ENCODE assay signal across 1 cellular context in the genomic region with DNA sequence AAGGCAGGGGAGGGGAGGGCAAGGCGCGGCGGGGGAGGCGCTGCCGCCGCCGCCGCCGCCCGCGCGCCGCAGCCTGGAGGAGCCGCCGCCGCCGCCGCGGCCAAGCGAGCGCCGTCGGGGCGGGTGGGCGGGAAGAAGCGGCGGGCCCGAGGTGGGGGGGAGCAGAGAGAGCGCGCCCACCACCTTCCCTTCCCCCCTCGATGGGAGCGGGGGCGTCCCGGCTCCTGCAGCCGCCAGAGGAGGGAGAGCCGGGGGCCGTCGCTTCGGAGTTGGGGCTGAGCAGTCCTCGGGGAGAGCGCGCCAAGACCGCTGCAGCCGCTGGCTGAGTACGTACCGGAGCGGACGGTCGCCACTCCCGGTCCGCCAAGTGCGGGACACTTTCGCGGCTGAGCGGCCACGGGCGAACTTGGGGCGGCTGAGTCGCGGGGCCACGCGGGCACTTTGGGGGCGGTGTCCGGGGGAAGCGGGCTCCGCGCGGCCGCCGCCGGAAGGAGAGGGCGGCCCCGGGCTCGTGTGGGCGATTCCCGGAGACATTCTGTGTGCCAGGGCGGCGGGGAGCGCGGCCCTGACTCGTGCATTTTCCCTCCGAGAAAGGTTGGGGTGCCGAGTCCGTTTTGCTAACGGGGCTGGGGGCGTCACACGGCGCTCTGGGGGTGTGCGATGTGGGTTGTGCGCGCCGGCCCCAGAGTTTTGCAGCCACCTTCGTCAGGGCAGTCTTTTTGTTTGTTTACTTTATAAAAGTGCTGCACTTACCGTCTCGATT.
TF ChIP-seq lines count a peak whose summit lies in the region.

A gene with protein sequence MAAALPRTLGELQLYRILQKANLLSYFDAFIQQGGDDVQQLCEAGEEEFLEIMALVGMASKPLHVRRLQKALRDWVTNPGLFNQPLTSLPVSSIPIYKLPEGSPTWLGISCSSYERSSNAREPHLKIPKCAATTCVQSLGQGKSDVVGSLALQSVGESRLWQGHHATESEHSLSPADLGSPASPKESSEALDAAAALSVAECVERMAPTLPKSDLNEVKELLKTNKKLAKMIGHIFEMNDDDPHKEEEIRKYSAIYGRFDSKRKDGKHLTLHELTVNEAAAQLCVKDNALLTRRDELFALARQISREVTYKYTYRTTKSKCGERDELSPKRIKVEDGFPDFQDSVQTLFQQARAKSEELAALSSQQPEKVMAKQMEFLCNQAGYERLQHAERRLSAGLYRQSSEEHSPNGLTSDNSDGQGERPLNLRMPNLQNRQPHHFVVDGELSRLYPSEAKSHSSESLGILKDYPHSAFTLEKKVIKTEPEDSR (plus strand): TSS at position 49 of the 763 bp plus-strand sequence. CDS start 10,094 bp downstream, outside the sequence.

TF ChIP-seq in HepG2, 621 proteins besides CTCF, POLR2A, EP300 and RAD21 (continued from another document and continues in another):
- TF ChIP-seq, protein P1, sequence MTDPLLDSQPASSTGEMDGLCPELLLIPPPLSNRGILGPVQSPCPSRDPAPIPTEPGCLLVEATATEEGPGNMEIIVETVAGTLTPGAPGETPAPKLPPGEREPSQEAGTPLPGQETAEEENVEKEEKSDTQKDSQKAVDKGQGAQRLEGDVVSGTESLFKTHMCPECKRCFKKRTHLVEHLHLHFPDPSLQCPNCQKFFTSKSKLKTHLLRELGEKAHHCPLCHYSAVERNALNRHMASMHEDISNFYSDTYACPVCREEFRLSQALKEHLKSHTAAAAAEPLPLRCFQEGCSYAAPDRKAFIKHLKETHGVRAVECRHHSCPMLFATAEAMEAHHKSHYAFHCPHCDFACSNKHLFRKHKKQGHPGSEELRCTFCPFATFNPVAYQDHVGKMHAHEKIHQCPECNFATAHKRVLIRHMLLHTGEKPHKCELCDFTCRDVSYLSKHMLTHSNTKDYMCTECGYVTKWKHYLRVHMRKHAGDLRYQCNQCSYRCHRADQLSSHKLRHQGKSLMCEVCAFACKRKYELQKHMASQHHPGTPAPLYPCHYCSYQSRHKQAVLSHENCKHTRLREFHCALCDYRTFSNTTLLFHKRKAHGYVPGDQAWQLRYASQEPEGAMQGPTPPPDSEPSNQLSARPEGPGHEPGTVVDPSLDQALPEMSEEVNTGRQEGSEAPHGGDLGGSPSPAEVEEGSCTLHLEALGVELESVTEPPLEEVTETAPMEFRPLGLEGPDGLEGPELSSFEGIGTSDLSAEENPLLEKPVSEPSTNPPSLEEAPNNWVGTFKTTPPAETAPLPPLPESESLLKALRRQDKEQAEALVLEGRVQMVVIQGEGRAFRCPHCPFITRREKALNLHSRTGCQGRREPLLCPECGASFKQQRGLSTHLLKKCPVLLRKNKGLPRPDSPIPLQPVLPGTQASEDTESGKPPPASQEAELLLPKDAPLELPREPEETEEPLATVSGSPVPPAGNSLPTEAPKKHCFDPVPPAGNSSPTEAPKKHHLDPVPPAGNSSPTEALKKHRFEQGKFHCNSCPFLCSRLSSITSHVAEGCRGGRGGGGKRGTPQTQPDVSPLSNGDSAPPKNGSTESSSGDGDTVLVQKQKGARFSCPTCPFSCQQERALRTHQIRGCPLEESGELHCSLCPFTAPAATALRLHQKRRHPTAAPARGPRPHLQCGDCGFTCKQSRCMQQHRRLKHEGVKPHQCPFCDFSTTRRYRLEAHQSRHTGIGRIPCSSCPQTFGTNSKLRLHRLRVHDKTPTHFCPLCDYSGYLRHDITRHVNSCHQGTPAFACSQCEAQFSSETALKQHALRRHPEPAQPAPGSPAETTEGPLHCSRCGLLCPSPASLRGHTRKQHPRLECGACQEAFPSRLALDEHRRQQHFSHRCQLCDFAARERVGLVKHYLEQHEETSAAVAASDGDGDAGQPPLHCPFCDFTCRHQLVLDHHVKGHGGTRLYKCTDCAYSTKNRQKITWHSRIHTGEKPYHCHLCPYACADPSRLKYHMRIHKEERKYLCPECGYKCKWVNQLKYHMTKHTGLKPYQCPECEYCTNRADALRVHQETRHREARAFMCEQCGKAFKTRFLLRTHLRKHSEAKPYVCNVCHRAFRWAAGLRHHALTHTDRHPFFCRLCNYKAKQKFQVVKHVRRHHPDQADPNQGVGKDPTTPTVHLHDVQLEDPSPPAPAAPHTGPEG (CRISPR knock-in tag; IDR thresholded peaks at IDR 0.05) = peak; percentile 90
- TF ChIP-seq, protein P2, sequence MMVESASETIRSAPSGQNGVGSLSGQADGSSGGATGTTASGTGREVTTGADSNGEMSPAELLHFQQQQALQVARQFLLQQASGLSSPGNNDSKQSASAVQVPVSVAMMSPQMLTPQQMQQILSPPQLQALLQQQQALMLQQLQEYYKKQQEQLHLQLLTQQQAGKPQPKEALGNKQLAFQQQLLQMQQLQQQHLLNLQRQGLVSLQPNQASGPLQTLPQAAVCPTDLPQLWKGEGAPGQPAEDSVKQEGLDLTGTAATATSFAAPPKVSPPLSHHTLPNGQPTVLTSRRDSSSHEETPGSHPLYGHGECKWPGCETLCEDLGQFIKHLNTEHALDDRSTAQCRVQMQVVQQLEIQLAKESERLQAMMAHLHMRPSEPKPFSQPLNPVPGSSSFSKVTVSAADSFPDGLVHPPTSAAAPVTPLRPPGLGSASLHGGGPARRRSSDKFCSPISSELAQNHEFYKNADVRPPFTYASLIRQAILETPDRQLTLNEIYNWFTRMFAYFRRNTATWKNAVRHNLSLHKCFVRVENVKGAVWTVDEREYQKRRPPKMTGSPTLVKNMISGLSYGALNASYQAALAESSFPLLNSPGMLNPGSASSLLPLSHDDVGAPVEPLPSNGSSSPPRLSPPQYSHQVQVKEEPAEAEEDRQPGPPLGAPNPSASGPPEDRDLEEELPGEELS (CRISPR knock-in tag; IDR thresholded peaks at IDR 0.05) = peak; percentile 28; the same call in 1 of the 2 replicates
- TF ChIP-seq, protein P3, sequence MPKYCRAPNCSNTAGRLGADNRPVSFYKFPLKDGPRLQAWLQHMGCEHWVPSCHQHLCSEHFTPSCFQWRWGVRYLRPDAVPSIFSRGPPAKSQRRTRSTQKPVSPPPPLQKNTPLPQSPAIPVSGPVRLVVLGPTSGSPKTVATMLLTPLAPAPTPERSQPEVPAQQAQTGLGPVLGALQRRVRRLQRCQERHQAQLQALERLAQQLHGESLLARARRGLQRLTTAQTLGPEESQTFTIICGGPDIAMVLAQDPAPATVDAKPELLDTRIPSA (CRISPR knock-in tag; IDR thresholded peaks at IDR 0.05; ENCODE audit: borderline replicate concordance) = no peak
- TF ChIP-seq NFE2L1 (CRISPR knock-in tag; IDR thresholded peaks at IDR 0.05; ENCODE audit: borderline replicate concordance) (0 out of 2 replicates have a peak, but pooled peaks have one; percentile 22), KDM2A (CRISPR knock-in tag; IDR thresholded peaks at IDR 0.05; ENCODE audit: borderline replicate concordance, low read depth) (peak; percentile 61), ZNF101 (CRISPR knock-in tag; IDR thresholded peaks at IDR 0.05; ENCODE audit: borderline replicate concordance, low read depth) (no peak), MYC (CRISPR knock-in tag; IDR thresholded peaks at IDR 0.05; ENCODE audit: borderline replicate concordance) (peak; percentile 81), RBAK (CRISPR knock-in tag; IDR thresholded peaks at IDR 0.05) (no peak), ZNF772 (CRISPR knock-in tag; IDR thresholded peaks at IDR 0.05) (no peak; the same call in 1 of the 2 replicates), NFIB (CRISPR knock-in tag; IDR thresholded peaks at IDR 0.05; ENCODE audit: borderline replicate concordance) (no peak), ZMYM3 (CRISPR knock-in tag; IDR thresholded peaks at IDR 0.05) (0 out of 2 replicates have a peak, but pooled peaks have one; percentile 21), ZNF790 (CRISPR knock-in tag; IDR thresholded peaks at IDR 0.05; ENCODE audit: borderline replicate concordance) (no peak), ZNF577 (CRISPR knock-in tag; IDR thresholded peaks at IDR 0.05; ENCODE audit: borderline replicate concordance, low read depth) (no peak), EEA1 (CRISPR knock-in tag; IDR thresholded peaks at IDR 0.05; ENCODE audit: borderline replicate concordance) (peak; percentile 59; the same call in 1 of the 2 replicates), ERF (CRISPR knock-in tag; IDR thresholded peaks at IDR 0.05) (0 out of 2 replicates have a peak, but pooled peaks have one; percentile 6), ZNF44 (CRISPR knock-in tag; IDR thresholded peaks at IDR 0.05) (no peak), ZSCAN21 (CRISPR knock-in tag; IDR thresholded peaks at IDR 0.05; ENCODE audit: borderline replicate concordance) (peak; percentile 74; the same call in 1 of the 2 replicates)
- TF ChIP-seq, protein P4, sequence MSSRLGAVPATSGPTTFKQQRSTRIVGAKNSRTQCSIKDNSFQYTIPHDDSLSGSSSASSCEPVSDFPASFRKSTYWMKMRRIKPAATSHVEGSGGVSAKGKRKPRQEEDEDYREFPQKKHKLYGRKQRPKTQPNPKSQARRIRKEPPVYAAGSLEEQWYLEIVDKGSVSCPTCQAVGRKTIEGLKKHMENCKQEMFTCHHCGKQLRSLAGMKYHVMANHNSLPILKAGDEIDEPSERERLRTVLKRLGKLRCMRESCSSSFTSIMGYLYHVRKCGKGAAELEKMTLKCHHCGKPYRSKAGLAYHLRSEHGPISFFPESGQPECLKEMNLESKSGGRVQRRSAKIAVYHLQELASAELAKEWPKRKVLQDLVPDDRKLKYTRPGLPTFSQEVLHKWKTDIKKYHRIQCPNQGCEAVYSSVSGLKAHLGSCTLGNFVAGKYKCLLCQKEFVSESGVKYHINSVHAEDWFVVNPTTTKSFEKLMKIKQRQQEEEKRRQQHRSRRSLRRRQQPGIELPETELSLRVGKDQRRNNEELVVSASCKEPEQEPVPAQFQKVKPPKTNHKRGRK (CRISPR knock-in tag; IDR thresholded peaks at IDR 0.05) = no peak
- TF ChIP-seq, protein P5, sequence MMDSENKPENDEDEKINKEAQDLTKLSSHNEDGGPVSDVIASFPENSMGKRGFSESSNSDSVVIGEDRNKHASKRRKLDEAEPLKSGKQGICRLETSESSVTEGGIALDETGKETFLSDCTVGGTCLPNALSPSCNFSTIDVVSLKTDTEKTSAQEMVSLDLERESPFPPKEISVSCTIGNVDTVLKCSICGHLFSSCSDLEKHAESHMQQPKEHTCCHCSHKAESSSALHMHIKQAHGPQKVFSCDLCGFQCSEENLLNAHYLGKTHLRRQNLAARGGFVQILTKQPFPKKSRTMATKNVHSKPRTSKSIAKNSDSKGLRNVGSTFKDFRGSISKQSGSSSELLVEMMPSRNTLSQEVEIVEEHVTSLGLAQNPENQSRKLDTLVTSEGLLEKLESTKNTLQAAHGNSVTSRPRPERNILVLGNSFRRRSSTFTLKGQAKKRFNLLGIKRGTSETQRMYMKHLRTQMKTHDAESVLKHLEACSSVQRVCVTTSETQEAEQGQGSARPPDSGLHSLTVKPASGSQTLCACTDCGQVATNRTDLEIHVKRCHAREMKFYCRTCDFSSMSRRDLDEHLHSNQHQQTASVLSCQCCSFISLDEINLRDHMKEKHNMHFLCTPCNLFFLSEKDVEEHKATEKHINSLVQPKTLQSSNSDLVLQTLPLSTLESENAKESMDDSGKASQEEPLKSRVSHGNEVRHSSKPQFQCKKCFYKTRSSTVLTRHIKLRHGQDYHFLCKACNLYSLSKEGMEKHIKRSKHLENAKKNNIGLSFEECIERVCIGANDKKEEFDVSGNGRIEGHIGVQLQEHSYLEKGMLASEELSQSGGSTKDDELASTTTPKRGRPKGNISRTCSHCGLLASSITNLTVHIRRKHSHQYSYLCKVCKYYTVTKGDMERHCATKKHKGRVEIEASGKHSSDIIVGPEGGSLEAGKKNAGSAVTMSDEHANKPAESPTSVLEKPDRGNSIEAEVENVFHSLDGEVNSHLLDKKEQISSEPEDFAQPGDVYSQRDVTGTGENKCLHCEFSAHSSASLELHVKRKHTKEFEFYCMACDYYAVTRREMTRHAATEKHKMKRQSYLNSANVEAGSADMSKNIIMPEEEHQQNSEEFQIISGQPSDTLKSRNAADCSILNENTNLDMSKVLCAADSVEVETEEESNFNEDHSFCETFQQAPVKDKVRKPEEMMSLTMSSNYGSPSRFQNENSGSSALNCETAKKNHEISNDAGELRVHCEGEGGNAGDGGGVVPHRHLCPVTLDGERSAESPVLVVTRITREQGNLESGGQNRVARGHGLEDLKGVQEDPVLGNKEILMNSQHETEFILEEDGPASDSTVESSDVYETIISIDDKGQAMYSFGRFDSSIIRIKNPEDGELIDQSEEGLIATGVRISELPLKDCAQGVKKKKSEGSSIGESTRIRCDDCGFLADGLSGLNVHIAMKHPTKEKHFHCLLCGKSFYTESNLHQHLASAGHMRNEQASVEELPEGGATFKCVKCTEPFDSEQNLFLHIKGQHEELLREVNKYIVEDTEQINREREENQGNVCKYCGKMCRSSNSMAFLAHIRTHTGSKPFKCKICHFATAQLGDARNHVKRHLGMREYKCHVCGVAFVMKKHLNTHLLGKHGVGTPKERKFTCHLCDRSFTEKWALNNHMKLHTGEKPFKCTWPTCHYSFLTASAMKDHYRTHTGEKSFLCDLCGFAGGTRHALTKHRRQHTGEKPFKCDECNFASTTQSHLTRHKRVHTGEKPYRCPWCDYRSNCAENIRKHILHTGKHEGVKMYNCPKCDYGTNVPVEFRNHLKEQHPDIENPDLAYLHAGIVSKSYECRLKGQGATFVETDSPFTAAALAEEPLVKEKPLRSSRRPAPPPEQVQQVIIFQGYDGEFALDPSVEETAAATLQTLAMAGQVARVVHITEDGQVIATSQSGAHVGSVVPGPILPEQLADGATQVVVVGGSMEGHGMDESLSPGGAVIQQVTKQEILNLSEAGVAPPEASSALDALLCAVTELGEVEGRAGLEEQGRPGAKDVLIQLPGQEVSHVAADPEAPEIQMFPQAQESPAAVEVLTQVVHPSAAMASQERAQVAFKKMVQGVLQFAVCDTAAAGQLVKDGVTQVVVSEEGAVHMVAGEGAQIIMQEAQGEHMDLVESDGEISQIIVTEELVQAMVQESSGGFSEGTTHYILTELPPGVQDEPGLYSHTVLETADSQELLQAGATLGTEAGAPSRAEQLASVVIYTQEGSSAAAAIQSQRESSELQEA (CRISPR knock-in tag; IDR thresholded peaks at IDR 0.05; ENCODE audit: not compliant biosample characterization) = peak; percentile 79
- TF ChIP-seq, protein P6, sequence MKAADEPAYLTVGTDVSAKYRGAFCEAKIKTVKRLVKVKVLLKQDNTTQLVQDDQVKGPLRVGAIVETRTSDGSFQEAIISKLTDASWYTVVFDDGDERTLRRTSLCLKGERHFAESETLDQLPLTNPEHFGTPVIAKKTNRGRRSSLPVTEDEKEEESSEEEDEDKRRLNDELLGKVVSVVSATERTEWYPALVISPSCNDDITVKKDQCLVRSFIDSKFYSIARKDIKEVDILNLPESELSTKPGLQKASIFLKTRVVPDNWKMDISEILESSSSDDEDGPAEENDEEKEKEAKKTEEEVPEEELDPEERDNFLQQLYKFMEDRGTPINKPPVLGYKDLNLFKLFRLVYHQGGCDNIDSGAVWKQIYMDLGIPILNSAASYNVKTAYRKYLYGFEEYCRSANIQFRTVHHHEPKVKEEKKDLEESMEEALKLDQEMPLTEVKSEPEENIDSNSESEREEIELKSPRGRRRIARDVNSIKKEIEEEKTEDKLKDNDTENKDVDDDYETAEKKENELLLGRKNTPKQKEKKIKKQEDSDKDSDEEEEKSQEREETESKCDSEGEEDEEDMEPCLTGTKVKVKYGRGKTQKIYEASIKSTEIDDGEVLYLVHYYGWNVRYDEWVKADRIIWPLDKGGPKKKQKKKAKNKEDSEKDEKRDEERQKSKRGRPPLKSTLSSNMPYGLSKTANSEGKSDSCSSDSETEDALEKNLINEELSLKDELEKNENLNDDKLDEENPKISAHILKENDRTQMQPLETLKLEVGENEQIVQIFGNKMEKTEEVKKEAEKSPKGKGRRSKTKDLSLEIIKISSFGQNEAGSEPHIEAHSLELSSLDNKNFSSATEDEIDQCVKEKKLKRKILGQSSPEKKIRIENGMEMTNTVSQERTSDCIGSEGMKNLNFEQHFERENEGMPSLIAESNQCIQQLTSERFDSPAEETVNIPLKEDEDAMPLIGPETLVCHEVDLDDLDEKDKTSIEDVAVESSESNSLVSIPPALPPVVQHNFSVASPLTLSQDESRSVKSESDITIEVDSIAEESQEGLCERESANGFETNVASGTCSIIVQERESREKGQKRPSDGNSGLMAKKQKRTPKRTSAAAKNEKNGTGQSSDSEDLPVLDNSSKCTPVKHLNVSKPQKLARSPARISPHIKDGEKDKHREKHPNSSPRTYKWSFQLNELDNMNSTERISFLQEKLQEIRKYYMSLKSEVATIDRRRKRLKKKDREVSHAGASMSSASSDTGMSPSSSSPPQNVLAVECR (CRISPR knock-in tag; IDR thresholded peaks at IDR 0.05; ENCODE audit: borderline replicate concordance) = peak; percentile 66
